ENCODE assay signal across 17 cellular contexts in genomic region chr19:49999371-50000010, GRCh38. TPM values are rescaled to one million over a fixed set of nuclear protein-coding genes. Genes with fewer than 3 reads are reported as not detected.
"Had no signal": no experiment of that assay in that cellular context is flagged by ENCODE, and none has a peak within 500 bp of the region (broad histone marks: within the 10 kb centered on the region; RNA-seq: fewer than 3 reads in every experiment).

No MANE protein-coding gene starts in this region.

- H3K27ac ChIP-seq: brain microvascular endothelial cell, esophagus muscularis mucosa, lower lobe of right lung, neutrophil, right atrium auricular region, thyroid gland, uterus had no signal

- H3K4me3 ChIP-seq: dorsolateral prefrontal cortex, esophagus muscularis mucosa, lower lobe of right lung, right atrium auricular region, smooth muscle cell, thyroid gland, uterus had no signal

- H3K36me3 ChIP-seq: uterus had no signal

- H3K4me2 ChIP-seq: smooth muscle cell had no signal

- DNase-seq: activated CD4-positive, alpha-beta T cell treated with anti-CD3 and anti-CD28 coated beads, Interleukin-2, amount 50 U/mL, for 1 hour; activated effector memory CD4-positive, alpha-beta T cell treated with anti-CD3 and anti-CD28 coated beads, Interleukin-2, amount 50 U/mL, for 16 hours; activated T-cell treated with anti-CD3 and anti-CD28 coated beads, Interleukin-2, amount 50 U/mL, for 1 hour; brain microvascular endothelial cell; hippocampal formation; kidney glomerular epithelial cell; lower lobe of right lung; naive thymus-derived CD4-positive, alpha-beta T cell; thyroid gland; uterus had no signal

- H3K27me3 ChIP-seq: brain microvascular endothelial cell, dorsolateral prefrontal cortex, esophagus muscularis mucosa, neutrophil, right atrium auricular region, thyroid gland, uterus had no signal

- ATAC-seq: lower lobe of right lung; naive thymus-derived CD4-positive, alpha-beta T cell had no signal

- H3K9me3 ChIP-seq: esophagus muscularis mucosa, lower lobe of right lung, neutrophil, right atrium auricular region, thyroid gland, uterus had no signal

RNA-seq across cellular contexts. Expression of gene SIGLEC11, which starts 38.5 kb away (rescaled TPM):
- total RNA-seq: chondrocyte; smooth muscle cell; T-helper 2 cell treated with Interferon-gamma antibody and Interleukin-4, amounts not matched to agents 100 ng/mL and 5 ng/mL, for 36 hours had no signal
- polyA plus RNA-seq: naive thymus-derived CD4-positive, alpha-beta T cell; smooth muscle cell had no signal
